Comparison of ENCODE assay signal across 1 cellular context in genomic region chr12:47848853-47849252, GRCh38.
TF ChIP-seq lines count a peak whose summit lies in the region.

No MANE protein-coding gene starts in this region.

TF ChIP-seq in H1, 55 proteins besides CTCF, POLR2A, EP300 and RAD21:
- TF ChIP-seq CREB1 (IDR thresholded peaks at IDR 0.05) (no peak), RBBP5 (IDR thresholded peaks at IDR 0.05; ENCODE audit: borderline replicate concordance, low read depth, low read length) (no peak)
